Comparison of ENCODE assay signal across 11 cellular contexts in the genomic region with DNA sequence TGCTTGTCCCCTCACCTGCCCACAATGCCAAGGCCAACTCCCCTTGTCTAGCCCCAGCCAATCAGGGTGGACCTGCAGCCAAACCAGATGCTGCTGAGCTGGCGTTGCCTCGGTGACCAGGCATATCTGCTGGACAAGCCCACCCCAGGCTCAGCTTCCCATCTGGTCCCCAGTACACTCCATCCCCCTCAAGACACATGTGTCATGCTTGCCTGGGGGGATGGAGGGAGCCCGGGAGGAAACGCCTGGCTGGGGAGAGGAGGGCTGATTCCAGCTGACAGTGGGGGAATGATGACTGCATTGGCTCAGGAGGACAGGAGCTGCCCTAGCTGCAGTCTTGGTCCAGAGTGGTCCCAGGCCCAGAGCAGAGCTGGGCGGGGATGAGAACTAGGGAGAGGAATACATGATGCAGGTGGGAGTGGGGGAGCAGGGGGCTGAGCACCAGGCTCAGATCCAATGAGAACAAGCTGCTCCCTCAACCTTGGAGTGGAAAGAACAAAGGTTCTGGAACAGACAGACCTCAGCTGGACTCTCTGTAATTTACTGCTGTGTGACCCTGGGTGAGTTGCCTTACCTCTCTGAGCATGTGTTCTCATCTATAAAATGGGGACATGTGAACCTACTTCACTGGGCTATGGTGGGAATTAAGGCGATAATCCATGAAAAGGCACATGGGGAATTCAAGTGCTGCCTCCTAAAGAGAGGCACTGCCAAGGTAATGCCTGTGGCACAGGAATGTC. TPM values are rescaled to one million over a fixed set of nuclear protein-coding genes. Genes with fewer than 3 reads are reported as not detected.
DNase-seq lines count a peak whose midpoint lies in the region; ATAC-seq and TF ChIP-seq lines count a peak whose summit lies in the region.
"Had no signal": no experiment of that assay in that cellular context is flagged by ENCODE, and none has a peak within 500 bp of the region (broad histone marks: within the 10 kb centered on the region; RNA-seq: fewer than 3 reads in every experiment).

No MANE protein-coding gene starts in this region.

- TF ChIP-seq CTCF in fibroblast of pulmonary artery (IDR thresholded peaks at IDR 0.05; ENCODE audit: low read length, missing control alignments) = no peak

- H3K9ac ChIP-seq in rectal smooth muscle tissue (ENCODE audit: low read length) = no peak overlapping the region

- no peaks in the 10 kb centered on the region for H3K9me3 ChIP-seq in SJCRH30 (replicated peaks)

- H3K27me3 ChIP-seq in SJCRH30 (no peaks in the 10 kb centered on the region), rectal smooth muscle tissue (ENCODE audit: control insufficient read depth, insufficient read depth, low read length) (no peaks in the 10 kb centered on the region)

- H3K27ac ChIP-seq in SJCRH30 (no peak overlapping the region), rectal smooth muscle tissue (ENCODE audit: low read depth, low read length) (peak overlapping the region; percentile 26)

- H3K4me3 ChIP-seq in SJCRH30 = no peak overlapping the region
- no peak overlapping the region for H3K4me3 ChIP-seq in fibroblast of pulmonary artery (replicated peaks; ENCODE audit: low read depth, low read length)
- H3K4me3 ChIP-seq in rectal smooth muscle tissue (ENCODE audit: low read length) = no peak overlapping the region

- no peaks in the 10 kb centered on the region for H3K36me3 ChIP-seq in SJCRH30
- no peaks in the 10 kb centered on the region for H3K36me3 ChIP-seq in rectal smooth muscle tissue (ENCODE audit: control insufficient read depth, insufficient read depth, low read length)

- peak; percentile 72 for DNase-seq in ELF-1 (ENCODE audit: low read depth, low spot score)
- DNase-seq in SJCRH30 = peak; percentile 74 to 75
- DNase-seq in fibroblast of pulmonary artery (ENCODE audit: low read depth) = peak; percentile 48
- no peak for DNase-seq in NCI-H345 treated with DMSO at 0.1 percent for 48 hours (lab: John Stamatoyannopoulos, UW; ENCODE audit: unreplicated experiment)
- no peak for DNase-seq in stimulated activated CD4-positive, alpha-beta T cell treated with anti-CD3 and anti-CD28 coated beads, Interleukin-1b, Interleukin-23, amount 100 ng/mL, for 48 hours
- DNase-seq: activated naive CD4-positive, alpha-beta T cell treated with anti-CD3 and anti-CD28 coated beads, Interleukin-2, amount 50 U/mL, for 16 hours; stimulated activated CD4-positive, alpha-beta T cell treated with anti-CD3 and anti-CD28 coated beads, Interleukin-2, amount 100 ng/mL, for 24 hours had no signal

- ATAC-seq in GM18873 (IDR thresholded peaks at IDR 0.05; ENCODE audit: low FRiP score, unreplicated experiment) (no peak), HG03342 (IDR thresholded peaks at IDR 0.05; ENCODE audit: unreplicated experiment) (no peak)
- ATAC-seq: esophagus mucosa had no signal

- peaks cover 45% of the 10 kb centered on the region for H3K4me1 ChIP-seq in SJCRH30
- peaks cover 60% of the 10 kb centered on the region for H3K4me1 ChIP-seq in rectal smooth muscle tissue (ENCODE audit: control insufficient read depth, insufficient read depth, low read length)

RNA-seq across cellular contexts. Expression of a gene that starts 23.1 kb away (rescaled TPM):
- total RNA-seq in SJCRH30 (2014; rRNA removed; shearing (Covaris generic)) = 73.2 and 74.5 TPM in 2 replicates

Comparison
In these comparisons a context has a peak if more than half of its experiments do, and no peak if none do; other contexts are left out.
1. DNase-seq: peak in ELF-1 (single experiment), SJCRH30 (2 of 2) and fibroblast of pulmonary artery (single experiment); none in NCI-H345 treated with DMSO at 0.1 percent for 48 hours (single experiment) and stimulated activated CD4-positive, alpha-beta T cell treated with anti-CD3 and anti-CD28 coated beads, Interleukin-1b, Interleukin-23, amount 100 ng/mL, for 48 hours (single experiment).